In genomic region chrX:112846114-112846513, GRCh38 we compare ENCODE assay signal across 13 cellular contexts.
"Had no signal": no experiment of that assay in that cellular context is flagged by ENCODE, and none has a peak within 500 bp of the region (broad histone marks: within the 10 kb centered on the region; RNA-seq: fewer than 3 reads in every experiment).

No MANE protein-coding gene starts in this region.

- H3K9me3 ChIP-seq: gastrocnemius medialis, upper lobe of left lung had no signal

- H3K27me3 ChIP-seq: gastrocnemius medialis, neural progenitor cell, upper lobe of left lung had no signal

- H3K27ac ChIP-seq: gastrocnemius medialis, neural progenitor cell, parathyroid adenoma, upper lobe of left lung had no signal

- H3K4me1 ChIP-seq: gastrocnemius medialis had no signal

- H2AFZ ChIP-seq: neural progenitor cell, parathyroid adenoma had no signal

- H3K4me2 ChIP-seq: neural progenitor cell had no signal

- H3K9ac ChIP-seq: neural progenitor cell, parathyroid adenoma had no signal

- H3K36me3 ChIP-seq: gastrocnemius medialis, neural progenitor cell, upper lobe of left lung had no signal

- H3K4me3 ChIP-seq: gastrocnemius medialis, neural progenitor cell, upper lobe of left lung had no signal

- H3K79me2 ChIP-seq: parathyroid adenoma had no signal

- DNase-seq: activated CD4-positive, alpha-beta T cell treated with anti-CD3 and anti-CD28 coated beads for 48 hours; activated naive CD4-positive, alpha-beta T cell; aorta; effector CD4-positive, alpha-beta T cell; gastrocnemius medialis; mammary epithelial cell; retina; stimulated activated CD4-positive, alpha-beta T cell treated with anti-CD3 and anti-CD28 coated beads, Interleukin-1b, Interleukin-23, amount 100 ng/mL, for 48 hours; T-helper 17 cell; upper lobe of left lung had no signal

- FAIRE-seq: bronchial epithelial cell had no signal
